ENCODE assay signal across 23 cellular contexts in the genomic region with DNA sequence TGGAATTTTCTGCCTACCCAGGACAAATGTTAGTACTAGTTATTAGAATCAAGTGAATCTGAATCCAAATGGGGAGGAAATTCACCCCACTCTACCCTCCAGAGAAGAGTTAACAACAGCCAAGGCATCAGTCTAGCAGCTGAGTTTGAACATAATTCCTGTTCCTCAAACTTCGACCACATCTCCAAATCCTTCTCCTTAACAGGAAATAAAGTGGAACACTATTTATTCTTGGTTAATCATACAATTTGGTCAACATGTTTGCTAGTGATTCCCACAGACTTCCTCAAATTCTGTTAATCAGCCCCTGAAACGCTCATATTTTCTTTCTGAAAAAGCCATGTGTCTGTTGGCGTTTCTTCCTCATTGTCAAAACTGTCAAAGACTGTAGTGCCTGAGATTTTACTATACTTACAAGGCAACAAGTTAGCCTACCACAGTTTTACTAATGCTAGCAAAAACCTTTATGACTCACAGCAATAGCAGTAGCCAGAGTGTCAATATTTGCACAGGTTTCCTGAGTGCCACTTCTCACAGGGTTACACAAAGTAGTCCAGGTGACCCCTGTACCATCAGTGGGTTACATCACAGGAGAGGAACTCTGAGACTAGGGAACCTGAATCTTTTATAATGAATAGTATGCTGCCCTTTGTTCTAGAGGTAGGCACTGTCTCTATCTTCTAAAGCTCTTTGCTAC.
DNase-seq lines count a peak whose midpoint lies in the region; ATAC-seq, FAIRE-seq and TF ChIP-seq lines count a peak whose summit lies in the region.
"Had no signal": no experiment of that assay in that cellular context is flagged by ENCODE, and none has a peak within 500 bp of the region (broad histone marks: within the 10 kb centered on the region; RNA-seq: fewer than 3 reads in every experiment).

No MANE protein-coding gene starts in this region.

- TF ChIP-seq POLR2A in upper lobe of left lung (IDR thresholded peaks at IDR 0.05) = no peak

- no peaks in the 10 kb centered on the region for H3K9me3 ChIP-seq in upper lobe of left lung
- H3K9me3 ChIP-seq: ascending aorta; BLaER1 treated with 17β-estradiol and CSF1 and Interleukin-3, amounts not matched to agents 10 nM and 100 nM; MG63 had no signal

- DNase-seq in NCI-H2081 (lab: John Stamatoyannopoulos, UW) (peak; percentile 10 to 60), NCI-H2081 treated with DMSO at 0.1 percent for 48 hours (lab: John Stamatoyannopoulos, UW) (no peak), NCI-H510A treated with DMSO at 0.1 percent for 48 hours (lab: John Stamatoyannopoulos, UW) (peak; percentile 82), upper lobe of left lung (peak in 1 of 2 donors; percentile 83), HPDE6-E6E7 (ENCODE audit: extremely low spot score) (no peak)
- no peak for DNase-seq in activated CD8-positive, alpha-beta memory T cell treated with anti-CD3 and anti-CD28 coated beads, Interleukin-2, amount 50 U/mL, for 4 hours
- DNase-seq in activated T-cell treated with anti-CD3 and anti-CD28 coated beads, Interleukin-2, amount 50 U/mL, for 24 hours = no peak
- DNase-seq: 8988T; activated B cell treated with CpG ODN at 0.5 μM for 24 hours; activated gamma-delta T cell treated with Interleukin-2 at 50 U/mL for 16 hours; erythroblast; glutamatergic neuron; kidney; MG63; NCI-H446; stimulated activated CD4-positive, alpha-beta T cell treated with anti-CD3 and anti-CD28 coated beads, Interleukin-4, amount 100 ng/mL, for 4 hours had no signal

- H3K4me1 Mint-ChIP-seq in activated T-cell treated with anti-CD3 and anti-CD28 coated beads, Interleukin-2, amount 50 U/mL, for 24 hours (ENCODE audit: low read depth) = peaks cover 2% of the 10 kb centered on the region
- H3K4me1 Mint-ChIP-seq: activated B cell treated with CpG ODN at 0.5 μM for 24 hours had no signal

- no peak overlapping the region for H3K4me3 ChIP-seq in upper lobe of left lung
- H3K4me3 ChIP-seq: ascending aorta; BLaER1 treated with 17β-estradiol and CSF1 and Interleukin-3, amounts not matched to agents 10 nM and 100 nM; coronary artery; GM23338; MG63 had no signal

- no peaks in the 10 kb centered on the region for H3K36me3 ChIP-seq in upper lobe of left lung
- H3K36me3 ChIP-seq: ascending aorta; BLaER1 treated with 17β-estradiol and CSF1 and Interleukin-3, amounts not matched to agents 10 nM and 100 nM; MG63 had no signal

- no peak overlapping the region for H3K4me3 Mint-ChIP-seq in activated T-cell treated with anti-CD3 and anti-CD28 coated beads, Interleukin-2, amount 50 U/mL, for 24 hours
- H3K4me3 Mint-ChIP-seq: activated B cell treated with CpG ODN at 0.5 μM for 24 hours, GM23338 had no signal

- H3K27ac Mint-ChIP-seq in activated T-cell treated with anti-CD3 and anti-CD28 coated beads, Interleukin-2, amount 50 U/mL, for 24 hours = no peak overlapping the region
- H3K27ac Mint-ChIP-seq: activated B cell treated with CpG ODN at 0.5 μM for 24 hours, GM23338 had no signal

- H3K27me3 ChIP-seq in upper lobe of left lung = no peaks in the 10 kb centered on the region
- H3K27me3 ChIP-seq: ascending aorta, MG63 had no signal

- H3K4me1 ChIP-seq in upper lobe of left lung = no peaks in the 10 kb centered on the region
- H3K4me1 ChIP-seq: ascending aorta had no signal

- no peaks in the 10 kb centered on the region for H3K9me3 Mint-ChIP-seq in activated T-cell treated with anti-CD3 and anti-CD28 coated beads, Interleukin-2, amount 50 U/mL, for 24 hours
- H3K9me3 Mint-ChIP-seq: activated B cell treated with CpG ODN at 0.5 μM for 24 hours, GM23338 had no signal

- FAIRE-seq in islet of Langerhans (lab: Jason Lieb, UNC) = peak; percentile 82
- FAIRE-seq: HTR-8/SVneo, kidney had no signal

- H3K27me3 Mint-ChIP-seq in activated T-cell treated with anti-CD3 and anti-CD28 coated beads, Interleukin-2, amount 50 U/mL, for 24 hours = peaks cover 3% of the 10 kb centered on the region
- H3K27me3 Mint-ChIP-seq: activated B cell treated with CpG ODN at 0.5 μM for 24 hours had no signal

- no peaks in the 10 kb centered on the region for H3K36me3 Mint-ChIP-seq in activated T-cell treated with anti-CD3 and anti-CD28 coated beads, Interleukin-2, amount 50 U/mL, for 24 hours (ENCODE audit: low read depth)

- TF ChIP-seq EP300 in upper lobe of left lung (IDR thresholded peaks at IDR 0.05) = peak in 2 of 4 donors; percentile 19 to 84

- no peak for TF ChIP-seq CTCF in upper lobe of left lung (IDR thresholded peaks at IDR 0.05)

- WGBS in upper lobe of left lung, 2 donors = 21 to 28% methylated on average over 3 of the region's 3 CpGs

- peak; percentile 73 to 87 for ATAC-seq in upper lobe of left lung (ENCODE audit: low FRiP score in 2 of 2)
- ATAC-seq: GM23338, Panc1 had no signal

- H3K27ac ChIP-seq in upper lobe of left lung = peak overlapping the region in 1 of 4 donors; percentile 42
- H3K27ac ChIP-seq: ascending aorta; BLaER1 treated with 17β-estradiol and CSF1 and Interleukin-3, amounts not matched to agents 10 nM and 100 nM; coronary artery had no signal

Comparison
In these comparisons a context has a peak if more than half of its experiments do, and no peak if none do; other contexts are left out.
1. DNase-seq: peak in NCI-H2081 (2 of 2) and NCI-H510A treated with DMSO at 0.1 percent for 48 hours (single experiment); none in NCI-H2081 treated with DMSO at 0.1 percent for 48 hours (single experiment), activated CD8-positive, alpha-beta memory T cell treated with anti-CD3 and anti-CD28 coated beads, Interleukin-2, amount 50 U/mL, for 4 hours (single experiment), activated T-cell treated with anti-CD3 and anti-CD28 coated beads, Interleukin-2, amount 50 U/mL, for 24 hours (single experiment) and HPDE6-E6E7 (single experiment).